1 cellular context compared by ENCODE assay signal in genomic region chr19:35171730-35172129, GRCh38.
TF ChIP-seq lines count a peak whose summit lies in the region.

No MANE protein-coding gene starts in this region.

TF ChIP-seq in GM23338, 12 proteins besides CTCF, POLR2A, EP300 and RAD21:
- no peak for TF ChIP-seq NANOG (IDR thresholded peaks at IDR 0.05; ENCODE audit: borderline replicate concordance)
- no peak for TF ChIP-seq STAT1 (IDR thresholded peaks at IDR 0.05; ENCODE audit: unreplicated experiment)
- no peak for TF ChIP-seq ZNF331 (CRISPR knock-in tag; IDR thresholded peaks at IDR 0.05; ENCODE audit: low read depth)
- TF ChIP-seq, protein P1, sequence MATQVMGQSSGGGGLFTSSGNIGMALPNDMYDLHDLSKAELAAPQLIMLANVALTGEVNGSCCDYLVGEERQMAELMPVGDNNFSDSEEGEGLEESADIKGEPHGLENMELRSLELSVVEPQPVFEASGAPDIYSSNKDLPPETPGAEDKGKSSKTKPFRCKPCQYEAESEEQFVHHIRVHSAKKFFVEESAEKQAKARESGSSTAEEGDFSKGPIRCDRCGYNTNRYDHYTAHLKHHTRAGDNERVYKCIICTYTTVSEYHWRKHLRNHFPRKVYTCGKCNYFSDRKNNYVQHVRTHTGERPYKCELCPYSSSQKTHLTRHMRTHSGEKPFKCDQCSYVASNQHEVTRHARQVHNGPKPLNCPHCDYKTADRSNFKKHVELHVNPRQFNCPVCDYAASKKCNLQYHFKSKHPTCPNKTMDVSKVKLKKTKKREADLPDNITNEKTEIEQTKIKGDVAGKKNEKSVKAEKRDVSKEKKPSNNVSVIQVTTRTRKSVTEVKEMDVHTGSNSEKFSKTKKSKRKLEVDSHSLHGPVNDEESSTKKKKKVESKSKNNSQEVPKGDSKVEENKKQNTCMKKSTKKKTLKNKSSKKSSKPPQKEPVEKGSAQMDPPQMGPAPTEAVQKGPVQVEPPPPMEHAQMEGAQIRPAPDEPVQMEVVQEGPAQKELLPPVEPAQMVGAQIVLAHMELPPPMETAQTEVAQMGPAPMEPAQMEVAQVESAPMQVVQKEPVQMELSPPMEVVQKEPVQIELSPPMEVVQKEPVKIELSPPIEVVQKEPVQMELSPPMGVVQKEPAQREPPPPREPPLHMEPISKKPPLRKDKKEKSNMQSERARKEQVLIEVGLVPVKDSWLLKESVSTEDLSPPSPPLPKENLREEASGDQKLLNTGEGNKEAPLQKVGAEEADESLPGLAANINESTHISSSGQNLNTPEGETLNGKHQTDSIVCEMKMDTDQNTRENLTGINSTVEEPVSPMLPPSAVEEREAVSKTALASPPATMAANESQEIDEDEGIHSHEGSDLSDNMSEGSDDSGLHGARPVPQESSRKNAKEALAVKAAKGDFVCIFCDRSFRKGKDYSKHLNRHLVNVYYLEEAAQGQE (IDR thresholded peaks at IDR 0.05; ENCODE audit: unreplicated experiment) = no peak
- TF ChIP-seq JUNB (IDR thresholded peaks at IDR 0.05; ENCODE audit: unreplicated experiment) = no peak
- TF ChIP-seq EZH2phosphoT487 (IDR thresholded peaks at IDR 0.05; ENCODE audit: unreplicated experiment) = no peak
- TF ChIP-seq ZNF114 (CRISPR knock-in tag; IDR thresholded peaks at IDR 0.05) = no peak
- TF ChIP-seq, protein P2, sequence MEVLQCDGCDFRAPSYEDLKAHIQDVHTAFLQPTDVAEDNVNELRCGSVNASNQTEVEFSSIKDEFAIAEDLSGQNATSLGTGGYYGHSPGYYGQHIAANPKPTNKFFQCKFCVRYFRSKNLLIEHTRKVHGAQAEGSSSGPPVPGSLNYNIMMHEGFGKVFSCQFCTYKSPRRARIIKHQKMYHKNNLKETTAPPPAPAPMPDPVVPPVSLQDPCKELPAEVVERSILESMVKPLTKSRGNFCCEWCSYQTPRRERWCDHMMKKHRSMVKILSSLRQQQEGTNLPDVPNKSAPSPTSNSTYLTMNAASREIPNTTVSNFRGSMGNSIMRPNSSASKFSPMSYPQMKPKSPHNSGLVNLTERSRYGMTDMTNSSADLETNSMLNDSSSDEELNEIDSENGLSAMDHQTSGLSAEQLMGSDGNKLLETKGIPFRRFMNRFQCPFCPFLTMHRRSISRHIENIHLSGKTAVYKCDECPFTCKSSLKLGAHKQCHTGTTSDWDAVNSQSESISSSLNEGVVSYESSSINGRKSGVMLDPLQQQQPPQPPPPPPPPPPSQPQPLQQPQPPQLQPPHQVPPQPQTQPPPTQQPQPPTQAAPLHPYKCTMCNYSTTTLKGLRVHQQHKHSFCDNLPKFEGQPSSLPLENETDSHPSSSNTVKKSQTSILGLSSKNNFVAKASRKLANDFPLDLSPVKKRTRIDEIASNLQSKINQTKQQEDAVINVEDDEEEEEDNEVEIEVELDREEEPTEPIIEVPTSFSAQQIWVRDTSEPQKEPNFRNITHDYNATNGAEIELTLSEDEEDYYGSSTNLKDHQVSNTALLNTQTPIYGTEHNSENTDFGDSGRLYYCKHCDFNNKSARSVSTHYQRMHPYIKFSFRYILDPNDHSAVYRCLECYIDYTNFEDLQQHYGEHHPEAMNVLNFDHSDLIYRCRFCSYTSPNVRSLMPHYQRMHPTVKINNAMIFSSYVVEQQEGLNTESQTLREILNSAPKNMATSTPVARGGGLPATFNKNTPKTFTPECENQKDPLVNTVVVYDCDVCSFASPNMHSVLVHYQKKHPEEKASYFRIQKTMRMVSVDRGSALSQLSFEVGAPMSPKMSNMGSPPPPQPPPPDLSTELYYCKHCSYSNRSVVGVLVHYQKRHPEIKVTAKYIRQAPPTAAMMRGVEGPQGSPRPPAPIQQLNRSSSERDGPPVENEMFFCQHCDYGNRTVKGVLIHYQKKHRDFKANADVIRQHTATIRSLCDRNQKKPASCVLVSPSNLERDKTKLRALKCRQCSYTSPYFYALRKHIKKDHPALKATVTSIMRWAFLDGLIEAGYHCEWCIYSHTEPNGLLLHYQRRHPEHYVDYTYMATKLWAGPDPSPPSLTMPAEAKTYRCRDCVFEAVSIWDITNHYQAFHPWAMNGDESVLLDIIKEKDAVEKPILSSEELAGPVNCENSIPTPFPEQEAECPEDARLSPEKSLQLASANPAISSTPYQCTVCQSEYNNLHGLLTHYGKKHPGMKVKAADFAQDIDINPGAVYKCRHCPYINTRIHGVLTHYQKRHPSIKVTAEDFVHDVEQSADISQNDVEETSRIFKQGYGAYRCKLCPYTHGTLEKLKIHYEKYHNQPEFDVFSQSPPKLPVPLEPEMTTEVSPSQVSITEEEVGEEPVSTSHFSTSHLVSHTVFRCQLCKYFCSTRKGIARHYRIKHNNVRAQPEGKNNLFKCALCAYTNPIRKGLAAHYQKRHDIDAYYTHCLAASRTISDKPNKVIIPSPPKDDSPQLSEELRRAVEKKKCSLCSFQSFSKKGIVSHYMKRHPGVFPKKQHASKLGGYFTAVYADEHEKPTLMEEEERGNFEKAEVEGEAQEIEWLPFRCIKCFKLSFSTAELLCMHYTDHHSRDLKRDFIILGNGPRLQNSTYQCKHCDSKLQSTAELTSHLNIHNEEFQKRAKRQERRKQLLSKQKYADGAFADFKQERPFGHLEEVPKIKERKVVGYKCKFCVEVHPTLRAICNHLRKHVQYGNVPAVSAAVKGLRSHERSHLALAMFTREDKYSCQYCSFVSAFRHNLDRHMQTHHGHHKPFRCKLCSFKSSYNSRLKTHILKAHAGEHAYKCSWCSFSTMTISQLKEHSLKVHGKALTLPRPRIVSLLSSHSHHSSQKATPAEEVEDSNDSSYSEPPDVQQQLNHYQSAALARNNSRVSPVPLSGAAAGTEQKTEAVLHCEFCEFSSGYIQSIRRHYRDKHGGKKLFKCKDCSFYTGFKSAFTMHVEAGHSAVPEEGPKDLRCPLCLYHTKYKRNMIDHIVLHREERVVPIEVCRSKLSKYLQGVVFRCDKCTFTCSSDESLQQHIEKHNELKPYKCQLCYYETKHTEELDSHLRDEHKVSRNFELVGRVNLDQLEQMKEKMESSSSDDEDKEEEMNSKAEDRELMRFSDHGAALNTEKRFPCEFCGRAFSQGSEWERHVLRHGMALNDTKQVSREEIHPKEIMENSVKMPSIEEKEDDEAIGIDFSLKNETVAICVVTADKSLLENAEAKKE (CRISPR knock-in tag; IDR thresholded peaks at IDR 0.05) = no peak
- TF ChIP-seq, protein P3, sequence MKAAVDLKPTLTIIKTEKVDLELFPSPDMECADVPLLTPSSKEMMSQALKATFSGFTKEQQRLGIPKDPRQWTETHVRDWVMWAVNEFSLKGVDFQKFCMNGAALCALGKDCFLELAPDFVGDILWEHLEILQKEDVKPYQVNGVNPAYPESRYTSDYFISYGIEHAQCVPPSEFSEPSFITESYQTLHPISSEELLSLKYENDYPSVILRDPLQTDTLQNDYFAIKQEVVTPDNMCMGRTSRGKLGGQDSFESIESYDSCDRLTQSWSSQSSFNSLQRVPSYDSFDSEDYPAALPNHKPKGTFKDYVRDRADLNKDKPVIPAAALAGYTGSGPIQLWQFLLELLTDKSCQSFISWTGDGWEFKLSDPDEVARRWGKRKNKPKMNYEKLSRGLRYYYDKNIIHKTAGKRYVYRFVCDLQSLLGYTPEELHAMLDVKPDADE (IDR thresholded peaks at IDR 0.05) = no peak
- TF ChIP-seq CREB1 (CRISPR knock-in tag; IDR thresholded peaks at IDR 0.05; ENCODE audit: low read depth) = no peak
- TF ChIP-seq EZH2 (IDR thresholded peaks at IDR 0.05; ENCODE audit: low read depth, unreplicated experiment) = no peak
- TF ChIP-seq POLR2AphosphoS5 (IDR thresholded peaks at IDR 0.05; ENCODE audit: low read depth) = no peak
